In genomic region chr1:145961109-145961424, GRCh38 we compare ENCODE assay signal across 2 cellular contexts.
TF ChIP-seq lines count a peak whose summit lies in the region.

No MANE protein-coding gene starts in this region.

TF ChIP-seq in H1, 55 proteins besides CTCF, POLR2A, EP300 and RAD21:
- TF ChIP-seq RNF2 (IDR thresholded peaks at IDR 0.05; ENCODE audit: borderline replicate concordance, low read depth, low read length, missing control alignments, poor library complexity, severe bottlenecking) (peak; percentile 28), RFX5 (IDR thresholded peaks at IDR 0.05; ENCODE audit: borderline replicate concordance, low read depth, low read length) (no peak)
TF ChIP-seq in H1: peak in this region for 1.

TF ChIP-seq in neural cell, 6 proteins besides CTCF, POLR2A, EP300 and RAD21:
- TF ChIP-seq POLR2AphosphoS5 (IDR thresholded peaks at IDR 0.05) (no peak), MXI1 (conservative IDR thresholded peaks at IDR 0.05; ENCODE audit: poor library complexity, severe bottlenecking) (no peak), REST (IDR thresholded peaks at IDR 0.05; ENCODE audit: borderline replicate concordance) (no peak), TAF1 (IDR thresholded peaks at IDR 0.05; ENCODE audit: low read depth) (no peak), SMC3 (conservative IDR thresholded peaks at IDR 0.05; ENCODE audit: poor library complexity) (no peak), EZH2 (IDR thresholded peaks at IDR 0.05; ENCODE audit: borderline replicate concordance, insufficient read depth, low read length, poor library complexity, severe bottlenecking) (no peak)
